Comparison of ENCODE assay signal across 1 cellular context in genomic region chr2:102155703-102156515, GRCh38.
TF ChIP-seq lines count a peak whose summit lies in the region.

No MANE protein-coding gene starts in this region.

TF ChIP-seq in HepG2, 621 proteins besides CTCF, POLR2A, EP300 and RAD21 (continued from another document and continues in another):
- TF ChIP-seq ZNF740 (CRISPR knock-in tag; IDR thresholded peaks at IDR 0.05) (no peak), MEF2D (CRISPR knock-in tag; IDR thresholded peaks at IDR 0.05) (peak; percentile 100), ATF4 (CRISPR knock-in tag; IDR thresholded peaks at IDR 0.05) (peak in 1 of 2 experiments; percentile 87; a peak in 2 of 4 replicates), ZNF331 (CRISPR knock-in tag; IDR thresholded peaks at IDR 0.05) (peak; percentile 92), ZNF850 (CRISPR knock-in tag; conservative IDR thresholded peaks at IDR 0.05) (no peak), HNRNPUL1 (IDR thresholded peaks at IDR 0.05; ENCODE audit: low read depth, low read length) (peak; percentile 45; the same call in 1 of the 2 replicates), ZNF292 (CRISPR knock-in tag; IDR thresholded peaks at IDR 0.05; ENCODE audit: borderline replicate concordance, low read depth) (peak; percentile 25; the same call in 1 of the 2 replicates), HDAC2 (CRISPR knock-in tag; IDR thresholded peaks at IDR 0.05) (peak; percentile 97), SPEN (CRISPR knock-in tag; IDR thresholded peaks at IDR 0.05; ENCODE audit: low read depth) (peak; percentile 57; the same call in 1 of the 2 replicates), POGZ (CRISPR knock-in tag; IDR thresholded peaks at IDR 0.05) (peak; percentile 77), TBL1XR1 (IDR thresholded peaks at IDR 0.05; ENCODE audit: borderline replicate concordance, low read length, partially characterized antibody) (peak; percentile 94), TFDP1 (CRISPR knock-in tag; IDR thresholded peaks at IDR 0.05; ENCODE audit: borderline replicate concordance) (0 out of 2 replicates have a peak, but pooled peaks have one; percentile 18), ETV5 (CRISPR knock-in tag; IDR thresholded peaks at IDR 0.05; ENCODE audit: borderline replicate concordance) (peak; percentile 82), MYPOP (CRISPR knock-in tag; IDR thresholded peaks at IDR 0.05) (peak; percentile 63; the same call in 1 of the 2 replicates), PRDM15 (CRISPR knock-in tag; IDR thresholded peaks at IDR 0.05) (peak; percentile 56; the same call in 1 of the 2 replicates), NR2F6 (IDR thresholded peaks at IDR 0.05) (peak; percentile 94), NR2F6 (CRISPR knock-in tag; IDR thresholded peaks at IDR 0.05) (peak; percentile 86), TFAP4 (IDR thresholded peaks at IDR 0.05; ENCODE audit: borderline replicate concordance, low read depth) (peak; percentile 99), RARA (CRISPR knock-in tag; IDR thresholded peaks at IDR 0.05) (peak; percentile 97), ZNF335 (CRISPR knock-in tag; IDR thresholded peaks at IDR 0.05) (peak; percentile 55; the same call in 1 of the 2 replicates), ZZZ3 (CRISPR knock-in tag; IDR thresholded peaks at IDR 0.05; ENCODE audit: borderline replicate concordance) (no peak), BRF2 (CRISPR knock-in tag; IDR thresholded peaks at IDR 0.05) (peak; percentile 89), HOMEZ (CRISPR knock-in tag; IDR thresholded peaks at IDR 0.05; ENCODE audit: low read depth) (peak; percentile 90), ZNF766 (CRISPR knock-in tag; IDR thresholded peaks at IDR 0.05; ENCODE audit: borderline replicate concordance) (peak; percentile 76; the same call in 1 of the 2 replicates), SP1 (IDR thresholded peaks at IDR 0.05) (no peak), SP1 (CRISPR knock-in tag; IDR thresholded peaks at IDR 0.05) (no peak), ARID5B (CRISPR knock-in tag; IDR thresholded peaks at IDR 0.05) (peak; percentile 97), FOXP4 (CRISPR knock-in tag; IDR thresholded peaks at IDR 0.05) (peak; percentile 100), NR2F2 (IDR thresholded peaks at IDR 0.05; ENCODE audit: borderline replicate concordance, low read depth) (peak; percentile 87), ZNF678 (CRISPR knock-in tag; IDR thresholded peaks at IDR 0.05) (no peak), MIER2 (CRISPR knock-in tag; IDR thresholded peaks at IDR 0.05) (peak; percentile 63; the same call in 1 of the 2 replicates), TEAD3 (CRISPR knock-in tag; optimal IDR thresholded peaks at IDR 0.05; ENCODE audit: borderline replicate concordance) (peak; percentile 88), KLF11 (CRISPR knock-in tag; IDR thresholded peaks at IDR 0.05) (peak; percentile 89), MAFK (conservative IDR thresholded peaks at IDR 0.05 in 1 of 2, IDR thresholded peaks at IDR 0.05 in 1 of 2; ENCODE audit: low read length in 2 of 2) (peak in 1 of 2 experiments; percentile 65; a peak in 2 of 4 replicates), ELF1 (CRISPR knock-in tag; IDR thresholded peaks at IDR 0.05) (peak; percentile 24; the same call in 1 of the 2 replicates), GPN1 (CRISPR knock-in tag; IDR thresholded peaks at IDR 0.05; ENCODE audit: borderline replicate concordance) (no peak), SALL1 (CRISPR knock-in tag; IDR thresholded peaks at IDR 0.05) (peak; percentile 80), DNMT1 (CRISPR knock-in tag; IDR thresholded peaks at IDR 0.05) (no peak)
